In the genomic region with DNA sequence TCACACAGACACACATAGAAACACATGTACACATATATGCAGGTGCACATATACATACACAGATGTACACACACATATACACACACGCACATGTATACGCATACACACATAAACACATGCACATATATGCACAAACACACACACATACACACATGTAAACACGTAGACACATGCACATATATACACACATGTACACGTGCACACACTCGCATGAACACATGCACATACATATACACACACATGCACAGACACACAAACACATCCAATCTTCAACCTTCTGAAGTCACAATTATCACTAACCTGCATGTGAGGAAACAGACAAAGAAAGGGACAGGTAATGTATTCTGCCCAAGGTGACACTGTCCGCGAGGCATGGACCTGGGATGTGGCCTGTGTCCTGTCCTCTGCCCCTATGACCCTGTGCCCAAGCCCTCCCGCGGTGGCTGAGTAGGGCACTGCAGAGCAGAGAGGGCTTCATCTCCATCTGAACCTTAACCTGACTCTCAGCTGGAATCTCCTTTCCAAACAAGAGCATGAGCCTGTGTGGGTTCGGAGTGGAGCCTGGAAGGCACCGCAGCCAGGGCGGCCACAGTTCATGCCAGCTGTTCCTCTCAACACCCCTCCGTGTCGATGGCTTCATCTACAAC, we compare ENCODE assay signal across 7 cellular contexts.
"Had no signal": no experiment of that assay in that cellular context is flagged by ENCODE, and none has a peak within 500 bp of the region (broad histone marks: within the 10 kb centered on the region; RNA-seq: fewer than 3 reads in every experiment).

No MANE protein-coding gene starts in this region.

- DNase-seq: H7, IMR-90, KG1 had no signal

- H3K9me3 ChIP-seq: HAP-1 had no signal

- H3K4me1 Mint-ChIP-seq: GM23338 had no signal

- H3K36me3 ChIP-seq: HAP-1 had no signal

- H2AFZ ChIP-seq: GM23338 had no signal

- H3K4me2 ChIP-seq: GM23338 had no signal

- H3K4me3 Mint-ChIP-seq: GM23338 had no signal

- H3K4me3 ChIP-seq: GM23338, HAP-1, K562 had no signal

- FAIRE-seq: K562 had no signal

- H3K9me3 Mint-ChIP-seq: GM23338 had no signal

- H3K4me1 ChIP-seq: HAP-1 had no signal

- ATAC-seq: GM23338, HCT116, K562 had no signal

- H3K27ac Mint-ChIP-seq: GM23338 had no signal
